15 cellular contexts compared by ENCODE assay signal in genomic region chr20:21995461-21995860, GRCh38.
DNase-seq lines count a peak whose midpoint lies in the region; ATAC-seq and TF ChIP-seq lines count a peak whose summit lies in the region.
"Had no signal": no experiment of that assay in that cellular context is flagged by ENCODE, and none has a peak within 500 bp of the region (broad histone marks: within the 10 kb centered on the region; RNA-seq: fewer than 3 reads in every experiment).

No MANE protein-coding gene starts in this region.

- 55 to 78% methylated on average over 2 of the region's 2 CpGs for WGBS in aorta, 2 donors

- H3K27me3 ChIP-seq in aorta (ENCODE audit: control insufficient read depth in 1 of 2, insufficient read depth in 2 of 2, low read length in 1 of 2) = no peaks in the 10 kb centered on the region
- H3K27me3 ChIP-seq: BLaER1 had no signal

- H3K9me3 ChIP-seq in aorta (ENCODE audit: control insufficient read depth, low read length) = peaks cover 1% of the 10 kb centered on the region
- H3K9me3 ChIP-seq: BLaER1, HAP-1 had no signal

- peak; percentile 23 for DNase-seq in LHCN-M2 (ENCODE audit: low read depth)
- peak; percentile 56 for DNase-seq in myocyte (ENCODE audit: low read depth)
- no peak for DNase-seq in aorta
- no peak for DNase-seq in DMS53 (lab: John Stamatoyannopoulos, UW)
- no peak for DNase-seq in stimulated activated CD4-positive, alpha-beta T cell treated with anti-CD3 and anti-CD28 coated beads, Interleukin-15, amount 100 ng/mL, for 24 hours
- no peak for DNase-seq in NCI-H2196 (lab: John Stamatoyannopoulos, UW; ENCODE audit: unreplicated experiment)
- DNase-seq: Calu3; CD4-positive, alpha-beta T cell; COR-L47; DND-41; GOT3; HFFc6 had no signal

- H3K27ac ChIP-seq in C4-2B = peak overlapping the region; percentile 75
- no peak overlapping the region for H3K27ac ChIP-seq in aorta (ENCODE audit: low read depth in 1 of 2, low read length in 2 of 2)
- H3K27ac ChIP-seq: BLaER1 had no signal

- intact Hi-C loops in aorta (cut with DNase I) = no loop called here

- H3K36me3 ChIP-seq in aorta (ENCODE audit: control insufficient read depth in 1 of 2, insufficient read depth in 2 of 2, low read length in 1 of 2) = no peaks in the 10 kb centered on the region
- H3K36me3 ChIP-seq: BLaER1, HAP-1 had no signal

- H3K4me3 ChIP-seq in aorta (ENCODE audit: low read length in 2 of 2) = no peak overlapping the region
- H3K4me3 ChIP-seq: BLaER1, HAP-1 had no signal

- no peaks in the 10 kb centered on the region for H3K4me1 ChIP-seq in aorta (ENCODE audit: control insufficient read depth in 1 of 2, insufficient read depth in 2 of 2, low read length in 2 of 2)
- H3K4me1 ChIP-seq: BLaER1, HAP-1 had no signal

- ATAC-seq in aorta (ENCODE audit: low FRiP score) = peak; percentile 15

- TF ChIP-seq CTCF in C4-2B (conservative IDR thresholded peaks at IDR 0.05) = no peak

Comparison
In these comparisons a context has a peak if more than half of its experiments do, and no peak if none do; other contexts are left out.
1. DNase-seq: peak in LHCN-M2 (single experiment) and myocyte (single experiment); none in aorta (0 of 2), DMS53 (single experiment), stimulated activated CD4-positive, alpha-beta T cell treated with anti-CD3 and anti-CD28 coated beads, Interleukin-15, amount 100 ng/mL, for 24 hours (single experiment) and NCI-H2196 (single experiment).